16 cellular contexts compared by ENCODE assay signal in genomic region chr1:115877511-115877910, GRCh38. TPM values are rescaled to one million over a fixed set of nuclear protein-coding genes. Genes with fewer than 3 reads are reported as not detected.
DNase-seq lines count a peak whose midpoint lies in the region; ATAC-seq and TF ChIP-seq lines count a peak whose summit lies in the region.
"Had no signal": no experiment of that assay in that cellular context is flagged by ENCODE, and none has a peak within 500 bp of the region (broad histone marks: within the 10 kb centered on the region; RNA-seq: fewer than 3 reads in every experiment).

No MANE protein-coding gene starts in this region.

- no peak overlapping the region for H3T11ph ChIP-seq in H9 (ENCODE audit: low read length)

- no peaks in the 10 kb centered on the region for H3K9me3 Mint-ChIP-seq in H9
- H3K9me3 Mint-ChIP-seq: activated CD4-positive, alpha-beta memory T cell treated with anti-CD3 and anti-CD28 coated beads, Interleukin-2, amount 10 ng/mL, durations not matched to agents 7 days and 5 days; CD14-positive monocyte; neural crest cell; T-helper 2 cell treated with Interferon-gamma antibody and Interleukin-4, amounts not matched to agents 5 μg/mL and 100 μg/mL, for 36 hours had no signal

- H3K4me2 ChIP-seq in H9 (ENCODE audit: insufficient read depth, insufficient read length, low read length): no peak overlapping the region
- peak overlapping the region; percentile 16 for H3K4me2 ChIP-seq in mammary epithelial cell (ENCODE audit: insufficient read depth, low read depth, low read length)
- H3K4me2 ChIP-seq in mesendoderm (ENCODE audit: low read length): no peak overlapping the region

- H3K36me3 Mint-ChIP-seq in H9 (ENCODE audit: insufficient read depth in 1 of 3, low read depth in 3 of 3): no peaks in the 10 kb centered on the region
- H3K36me3 Mint-ChIP-seq: CD14-positive monocyte had no signal

- H3K79me2 ChIP-seq in H9 (ENCODE audit: insufficient read depth, low read length) (no peaks in the 10 kb centered on the region), mammary epithelial cell (ENCODE audit: insufficient read depth, low read length) (no peaks in the 10 kb centered on the region), mesendoderm (ENCODE audit: control insufficient read depth, insufficient read depth, low read length) (no peaks in the 10 kb centered on the region)

- H3K27ac Mint-ChIP-seq in H9: peak overlapping the region in 1 of 3 experiments; percentile 87; a peak in 1 of 7 replicates
- H3K27ac Mint-ChIP-seq: activated CD4-positive, alpha-beta memory T cell treated with anti-CD3 and anti-CD28 coated beads, Interleukin-2, amount 10 ng/mL, durations not matched to agents 7 days and 5 days; CD14-positive monocyte; T-helper 2 cell treated with Interferon-gamma antibody and Interleukin-4, amounts not matched to agents 5 μg/mL and 100 μg/mL, for 36 hours had no signal

- H4K5ac ChIP-seq in H9 (ENCODE audit: insufficient read length, low read depth, low read length): no peak overlapping the region
- no peak overlapping the region for H4K5ac ChIP-seq in mesendoderm (ENCODE audit: low read length)

- in situ Hi-C loops in mammary epithelial cell (cut with MboI; ENCODE audit: low sequenced_read_pairs in 2 of 2): no loop called here

- dilution Hi-C loops in mammary epithelial cell (cut with HindIII; ENCODE audit: low sequenced_read_pairs): no loop called here

- no peak overlapping the region for H3K4me3 ChIP-seq in mammary epithelial cell (replicated peaks in 1 of 3; ENCODE audit: insufficient read depth in 1 of 3, low read depth in 2 of 3, low read length in 3 of 3)
- H3K4me3 ChIP-seq in mesendoderm (ENCODE audit: low read length): no peak overlapping the region
- H3K4me3 ChIP-seq in stomach: no peak overlapping the region

- H3K9me3 ChIP-seq in H9 (ENCODE audit: control insufficient read depth, low read depth, low read length) (no peaks in the 10 kb centered on the region), mammary epithelial cell (replicated peaks; ENCODE audit: insufficient read depth, low read length) (no peaks in the 10 kb centered on the region), stomach (no peaks in the 10 kb centered on the region)

- no peak overlapping the region for H3K23ac ChIP-seq in H9 (ENCODE audit: insufficient read length, low read depth, low read length)
- no peak overlapping the region for H3K23ac ChIP-seq in mesendoderm (ENCODE audit: low read length)

- H4K91ac ChIP-seq in H9 (ENCODE audit: insufficient read length, low read depth, low read length): no peak overlapping the region

- H3K79me1 ChIP-seq in H9 (ENCODE audit: insufficient read depth, low read depth, low read length, poor library complexity, severe bottlenecking) (no peaks in the 10 kb centered on the region), mesendoderm (ENCODE audit: low read length) (no peaks in the 10 kb centered on the region)

- no peak for TF ChIP-seq EP300 in stomach (IDR thresholded peaks at IDR 0.05)

- intact Hi-C loops in mammary epithelial cell (cut with micrococcal nuclease): loop anchor here (2.0 kb wide), 1 partner anchor 99 kb away; the partner anchor contains the start of gene SLC22A15
- intact Hi-C loops in stomach (cut with DNase I; ENCODE audit: low total_unique reads): no loop called here

- no peak for TF ChIP-seq POLR2A in stomach (IDR thresholded peaks at IDR 0.05)
- no peak for TF ChIP-seq POLR2A in erythroblast (IDR thresholded peaks at IDR 0.05; ENCODE audit: low read length)

- H2BK12ac ChIP-seq in H9 (ENCODE audit: insufficient read length, low read depth, low read length): no peak overlapping the region

- no peak overlapping the region for H2AK5ac ChIP-seq in H9 (ENCODE audit: insufficient read length, low read length)
- no peak overlapping the region for H2AK5ac ChIP-seq in mesendoderm (ENCODE audit: low read length)

- no peak overlapping the region for H4K8ac ChIP-seq in H9 (replicated peaks; ENCODE audit: insufficient read length, low read depth, low read length)
- H4K8ac ChIP-seq in mesendoderm (ENCODE audit: low read depth, low read length): no peak overlapping the region

- H3K4me1 Mint-ChIP-seq in H9: peaks cover 7% of the 10 kb centered on the region in 2 experiments
- H3K4me1 Mint-ChIP-seq: activated CD4-positive, alpha-beta memory T cell treated with anti-CD3 and anti-CD28 coated beads, Interleukin-2, amount 10 ng/mL, durations not matched to agents 7 days and 5 days had no signal

- H2AFZ ChIP-seq in H9 (ENCODE audit: low read length) (no peak overlapping the region), mammary epithelial cell (ENCODE audit: low read depth, low read length) (peak overlapping the region; percentile 36)

- WGBS in H9 (ENCODE audit: extremely low coverage, insufficient read length, low lambda C conversion rate): no CpG with 5 or more reads among the region's 5 CpGs
- 20% methylated on average over 4 of the region's 5 CpGs for whole genome bisulfite sequencing in mammary epithelial cell (ENCODE audit: low coverage, missing lambda C conversion rate)
- no CpG with 5 or more reads among the region's 5 CpGs for WGBS in mesendoderm (ENCODE audit: extremely low coverage, insufficient coverage, low lambda C conversion rate)
- 40 to 59% (median 46%) methylated on average over 5 of the region's 5 CpGs for WGBS in stomach, 5 donors

- no peak overlapping the region for H2BK120ac ChIP-seq in H9 (ENCODE audit: low read depth, low read length, poor library complexity, severe bottlenecking)
- no peak overlapping the region for H2BK120ac ChIP-seq in mesendoderm (ENCODE audit: low read depth, low read length)

- H3K4me3 Mint-ChIP-seq in H9: no peak overlapping the region
- H3K4me3 Mint-ChIP-seq: activated CD4-positive, alpha-beta memory T cell treated with anti-CD3 and anti-CD28 coated beads, Interleukin-2, amount 10 ng/mL, durations not matched to agents 7 days and 5 days; CD14-positive monocyte; neural crest cell; T-helper 2 cell treated with Interferon-gamma antibody and Interleukin-4, amounts not matched to agents 5 μg/mL and 100 μg/mL, for 36 hours had no signal

- H3K23me2 ChIP-seq in H9 (ENCODE audit: insufficient read length, low read depth, low read length, poor library complexity, severe bottlenecking): no peaks in the 10 kb centered on the region

- DNase-seq in H9 (peak; percentile 55), NCI-H2171 treated with DMSO at 0.1 percent for 48 hours (lab: John Stamatoyannopoulos, UW) (peak; percentile 87), mammary epithelial cell (peak; percentile 89), mesendoderm (peak; percentile 78), stomach (no peak), erythroblast (lab: John Stamatoyannopoulos, UW) (no peak), HUDEP-2 (lab: John Stamatoyannopoulos, UW; ENCODE audit: unreplicated experiment in 76 of 76) (no peak)
- DNase-seq: activated CD4-positive, alpha-beta memory T cell treated with anti-CD3 and anti-CD28 coated beads, Interleukin-2, amount 10 ng/mL, durations not matched to agents 7 days and 5 days; activated effector memory CD4-positive, alpha-beta T cell treated with anti-CD3 and anti-CD28 coated beads, Interleukin-2, amount 50 U/mL, for 16 hours; NCI-H2107 had no signal

- no peak overlapping the region for H2BK5ac ChIP-seq in H9 (ENCODE audit: insufficient read length, low read length)
- no peak overlapping the region for H2BK5ac ChIP-seq in mesendoderm (ENCODE audit: low read length)

- H3K36me3 ChIP-seq in mammary epithelial cell (ENCODE audit: insufficient read depth, low read length): no peaks in the 10 kb centered on the region
- H3K36me3 ChIP-seq in mesendoderm (ENCODE audit: control insufficient read depth, insufficient read depth, low read length): no peaks in the 10 kb centered on the region
- H3K36me3 ChIP-seq in stomach: no peaks in the 10 kb centered on the region

- H3K4ac ChIP-seq in H9 (ENCODE audit: low read depth, low read length) (no peak overlapping the region), mesendoderm (ENCODE audit: low read depth, low read length) (no peak overlapping the region)

- no peak overlapping the region for H2BK20ac ChIP-seq in H9 (ENCODE audit: low read depth, low read length, poor library complexity, severe bottlenecking)

- TF ChIP-seq CTCF in H9 (conservative IDR thresholded peaks at IDR 0.05) (no peak), mammary epithelial cell (conservative IDR thresholded peaks at IDR 0.05 in 1 of 2, IDR thresholded peaks at IDR 0.05 in 1 of 2; ENCODE audit: extremely low read depth in 1 of 2, insufficient read depth in 1 of 2, low read depth in 1 of 2, low read length in 2 of 2) (peak in 1 of 2 donors; percentile 5), stomach (IDR thresholded peaks at IDR 0.05) (no peak)

- no peak for ATAC-seq in GM19324 (IDR thresholded peaks at IDR 0.05; ENCODE audit: low FRiP score, unreplicated experiment)

- no peak overlapping the region for H3K27ac ChIP-seq in H9 (ENCODE audit: insufficient read length, low read depth, low read length)
- H3K27ac ChIP-seq in mammary epithelial cell (ENCODE audit: insufficient read depth, low read depth, low read length): no peak overlapping the region
- H3K27ac ChIP-seq in mesendoderm (ENCODE audit: low read depth, low read length): no peak overlapping the region
- no peak overlapping the region for H3K27ac ChIP-seq in stomach

- BruUV-seq in mammary epithelial cell (replicated peaks; lab: Mats Ljungman, UMichigan): no TSS peak

- no peak overlapping the region for H2BK15ac ChIP-seq in H9 (ENCODE audit: low read depth, low read length)
- no peak overlapping the region for H2BK15ac ChIP-seq in mesendoderm (replicated peaks; ENCODE audit: low read depth)

- no peak overlapping the region for H3K14ac ChIP-seq in H9 (ENCODE audit: insufficient read depth, low read length)

- peaks cover 2% of the 10 kb centered on the region; the same call in 1 of the 2 replicates for H3K27me3 Mint-ChIP-seq in H9 (ENCODE audit: low read depth)

- H3K56ac ChIP-seq in H9 (ENCODE audit: insufficient read length, low read depth, low read length) (no peak overlapping the region), mesendoderm (ENCODE audit: low read length) (no peak overlapping the region)

- H3K18ac ChIP-seq in H9 (ENCODE audit: insufficient read length, low read depth, low read length): no peak overlapping the region
- no peak overlapping the region for H3K18ac ChIP-seq in mesendoderm (ENCODE audit: low read length)

- CTCF ChIA-PET in mammary epithelial cell (lab: Charles Lee; ENCODE audit: low non-redundant PET): no interaction called here

- H4K20me1 ChIP-seq in H9 (ENCODE audit: control insufficient read depth, insufficient read depth, insufficient read length): no peaks in the 10 kb centered on the region
- H4K20me1 ChIP-seq in mammary epithelial cell (ENCODE audit: insufficient read depth, low read length): no peaks in the 10 kb centered on the region

- H3K27me3 ChIP-seq in H9 (ENCODE audit: insufficient read depth, low read length): no peaks in the 10 kb centered on the region
- H3K27me3 ChIP-seq in mammary epithelial cell (ENCODE audit: insufficient read depth, low read length): no peaks in the 10 kb centered on the region
- no peaks in the 10 kb centered on the region for H3K27me3 ChIP-seq in mesendoderm (ENCODE audit: insufficient read depth, low read length, poor library complexity)
- peaks cover 0 to 17% (median 0%) of the 10 kb centered on the region in 3 donors for H3K27me3 ChIP-seq in stomach

- H3K9ac ChIP-seq in H9 (ENCODE audit: extremely low read depth, insufficient read length, low read length): no peak overlapping the region
- no peak overlapping the region for H3K9ac ChIP-seq in mammary epithelial cell (ENCODE audit: insufficient read depth, low read length)
- no peak overlapping the region for H3K9ac ChIP-seq in mesendoderm (ENCODE audit: low read length)

- H3K4me1 ChIP-seq in H9 (ENCODE audit: insufficient read depth, low read length): peaks cover 3% of the 10 kb centered on the region; the same call in 1 of the 2 replicates
- peaks cover 28% of the 10 kb centered on the region for H3K4me1 ChIP-seq in mammary epithelial cell (ENCODE audit: insufficient read depth, low read length)
- peaks cover 3% of the 10 kb centered on the region for H3K4me1 ChIP-seq in mesendoderm (ENCODE audit: control insufficient read depth, low read depth, low read length)
- H3K4me1 ChIP-seq in stomach: no peaks in the 10 kb centered on the region

RNA-seq across cellular contexts. Expression of gene NHLH2, which starts 36.6 kb away (rescaled TPM):
- 1.1 and 1.2 TPM in 2 replicates for total RNA-seq in H9 (2021)
- 1 to 10 TPM in 1 of 2 donors, not detected in 1; 1.0 TPM for total RNA-seq in mammary epithelial cell
- 0.02 TPM for polyA plus RNA-seq in mammary epithelial cell
- not detected for polyA minus RNA-seq in mammary epithelial cell
- 1.9 TPM for polyA plus RNA-seq in mesendoderm (2013, experiment 1 of 2)
- 1.9 TPM for polyA plus RNA-seq in mesendoderm (2013, experiment 2 of 2)
- not detected for total RNA-seq in stomach
- 1 to 10 TPM in 1 of 3 donors, under 1 TPM in 1, not detected in 1; 0.31 to 1.5 TPM for polyA plus RNA-seq in stomach
- total RNA-seq: activated CD4-positive, alpha-beta memory T cell treated with anti-CD3 and anti-CD28 coated beads, Interleukin-2, amount 10 ng/mL, durations not matched to agents 7 days and 5 days; liver; RPMI7951 had no signal
- polyA plus RNA-seq: CD14-positive monocyte, liver had no signal

Comparison
In these comparisons a context has a peak if more than half of its experiments do, and no peak if none do; other contexts are left out.
1. DNase-seq: peak in H9 (single experiment), NCI-H2171 treated with DMSO at 0.1 percent for 48 hours (single experiment), mammary epithelial cell (single experiment) and mesendoderm (single experiment); none in stomach (single experiment), erythroblast (0 of 2) and HUDEP-2 (0 of 76).